8 cellular contexts compared by ENCODE assay signal in genomic region chr17:7562208-7562605, GRCh38. TPM values are rescaled to one million over a fixed set of nuclear protein-coding genes. Genes with fewer than 3 reads are reported as not detected.
DNase-seq lines count a peak whose midpoint lies in the region; ATAC-seq and TF ChIP-seq lines count a peak whose summit lies in the region.

No MANE protein-coding gene starts in this region.

- H3K4me3 ChIP-seq in GM12875 (ENCODE audit: low read depth, low read length) = peak overlapping the region; percentile 87
- peak overlapping the region; percentile 81 to 90 (median 89) for H3K4me3 ChIP-seq in breast epithelium
- peak overlapping the region; percentile 34 for H3K4me3 ChIP-seq in mucosa of stomach (ENCODE audit: low read length)

- H3K36me3 ChIP-seq in breast epithelium (no peaks in the 10 kb centered on the region), mucosa of stomach (ENCODE audit: control insufficient read depth, insufficient read depth, low read length) (peaks cover 22% of the 10 kb centered on the region)

- no peak for TF ChIP-seq CTCF in GM12875 (IDR thresholded peaks at IDR 0.05; ENCODE audit: borderline replicate concordance, insufficient read depth, low read depth, low read length)
- no peak for TF ChIP-seq CTCF in breast epithelium (IDR thresholded peaks at IDR 0.05)

- peak overlapping the region; percentile 81 for H3K9ac ChIP-seq in mucosa of stomach (ENCODE audit: low read length)

- H3K27ac ChIP-seq in breast epithelium = peak overlapping the region; percentile 98 to 99

- no peak for TF ChIP-seq POLR2A in breast epithelium (IDR thresholded peaks at IDR 0.05)

- H3K4me1 ChIP-seq in breast epithelium = peaks cover 14 to 42% of the 10 kb centered on the region in 2 donors
- H3K4me1 ChIP-seq in mucosa of stomach (ENCODE audit: control insufficient read depth, insufficient read depth, low read length) = peaks cover 54% of the 10 kb centered on the region

- no peaks in the 10 kb centered on the region for H3K9me3 ChIP-seq in breast epithelium
- H3K9me3 ChIP-seq in mucosa of stomach (ENCODE audit: control insufficient read depth, low read length) = no peaks in the 10 kb centered on the region

- no peak for DNase-seq in breast epithelium (ENCODE audit: low spot score in 2 of 2)
- no peak for DNase-seq in COLO829 (ENCODE audit: low spot score)
- no peak for DNase-seq in NK-92 treated with Interleukin-12 subunit alpha and Interleukin-12 subunit beta, amount 100 ng/mL, for 24 hours (lab: John Stamatoyannopoulos, UW)
- DNase-seq in Kasumi-1 (lab: John Stamatoyannopoulos, UW) = no peak

- ATAC-seq in HG03520 (IDR thresholded peaks at IDR 0.05; ENCODE audit: unreplicated experiment) = peak; percentile 3
- ATAC-seq in GM21825 (IDR thresholded peaks at IDR 0.05; ENCODE audit: unreplicated experiment) = no peak

- intact Hi-C loops in breast epithelium (cut with DNase I; ENCODE audit: low total_unique reads) = loop anchor here (10.0 kb wide), 1 partner anchor 47 kb away; no protein-coding TSS in a partner anchor

- no peaks in the 10 kb centered on the region for H3K27me3 ChIP-seq in breast epithelium
- H3K27me3 ChIP-seq in mucosa of stomach (ENCODE audit: control insufficient read depth, insufficient read depth, low read length) = no peaks in the 10 kb centered on the region

RNA-seq across cellular contexts. Expression of gene SENP3, which starts 0.5 kb away (rescaled TPM):
- total RNA-seq in breast epithelium = 10 to 100 TPM; 59.5 to 65.2 (median 62.3) TPM

RNA-seq across cellular contexts. Expression of gene TNFSF13, which starts 3.7 kb away (rescaled TPM):
- total RNA-seq in breast epithelium = 10 to 100 TPM; 25.2 to 36.7 (median 33.6) TPM

RNA-seq across cellular contexts. Expression of gene TNFSF12, which starts 13.3 kb away (rescaled TPM):
- 10 to 100 TPM; 39.3 to 65.3 (median 41.1) TPM for total RNA-seq in breast epithelium

RNA-seq across cellular contexts. Expression of gene CD68, which starts 17.2 kb away (rescaled TPM):
- total RNA-seq in breast epithelium = 100 to 1,000 TPM in 1 of 3 donors, 10 to 100 TPM in 2; 49.8 to 220 (median 70.5) TPM

RNA-seq across cellular contexts. Expression of gene MPDU1, which starts 21.4 kb away (rescaled TPM):
- total RNA-seq in breast epithelium = 100 to 1,000 TPM in 1 of 3 donors, 10 to 100 TPM in 2; 66.6 to 140 (median 74.4) TPM

Comparison
In these comparisons a context has a peak if more than half of its experiments do, and no peak if none do; other contexts are left out.
1. H3K4me3 ChIP-seq: peak in every context shown above with its lines; median percentile 89 in breast epithelium; 87 in GM12875; 34 in mucosa of stomach.